Comparison of ENCODE assay signal across 1 cellular context in the genomic region with DNA sequence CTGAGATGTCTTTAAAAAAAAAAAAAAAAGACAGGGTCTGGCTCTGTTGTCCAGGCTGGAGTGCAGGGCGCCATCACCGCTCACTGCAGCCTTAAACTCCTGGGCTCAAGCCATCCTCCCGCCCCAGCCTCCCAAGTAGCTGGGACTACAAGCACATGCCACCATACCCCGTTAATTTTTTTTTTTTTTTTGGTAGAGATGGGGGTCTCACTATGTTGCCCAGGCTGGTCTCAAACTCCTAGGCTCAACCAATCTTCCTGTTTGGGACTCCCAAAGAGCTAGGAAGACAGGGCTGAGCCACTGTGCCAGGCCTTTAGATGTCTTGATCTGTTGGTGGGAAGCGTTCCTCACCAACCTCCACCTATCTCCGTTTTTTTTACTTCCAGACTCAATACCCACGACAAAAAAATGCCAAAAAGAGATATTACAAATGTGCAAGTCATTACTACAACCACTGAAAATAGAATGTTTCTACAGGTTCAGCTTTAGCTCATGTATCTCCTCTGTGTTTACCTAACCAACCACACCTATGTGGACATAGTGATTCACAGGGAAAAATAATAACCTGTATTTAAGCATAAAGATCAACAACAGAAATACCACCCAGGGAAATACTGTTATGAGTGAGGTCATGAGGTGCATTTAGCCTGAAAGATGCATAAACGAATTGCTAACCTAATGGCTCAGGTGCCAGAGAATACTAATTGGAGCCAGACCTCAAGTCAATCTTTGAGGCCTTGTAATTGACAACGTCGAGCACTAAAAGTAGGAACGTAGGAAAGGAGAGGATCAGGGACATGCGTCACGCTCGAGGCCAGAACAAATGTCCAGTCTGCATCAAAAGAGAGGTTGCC.
TF ChIP-seq lines count a peak whose summit lies in the region.

No MANE protein-coding gene starts in this region.

TF ChIP-seq in HepG2, 621 proteins besides CTCF, POLR2A, EP300 and RAD21 (continued from another document and continues in another):
- TF ChIP-seq NFE2L1 (CRISPR knock-in tag; IDR thresholded peaks at IDR 0.05; ENCODE audit: borderline replicate concordance) (no peak), HOMEZ (CRISPR knock-in tag; IDR thresholded peaks at IDR 0.05; ENCODE audit: low read depth) (peak; percentile 73), RFXAP (CRISPR knock-in tag; IDR thresholded peaks at IDR 0.05; ENCODE audit: borderline replicate concordance) (no peak), ZFP90 (CRISPR knock-in tag; IDR thresholded peaks at IDR 0.05; ENCODE audit: borderline replicate concordance) (no peak), GPBP1L1 (CRISPR knock-in tag; IDR thresholded peaks at IDR 0.05) (no peak), MTA3 (CRISPR knock-in tag; IDR thresholded peaks at IDR 0.05) (no peak), MAFG (CRISPR knock-in tag; IDR thresholded peaks at IDR 0.05) (no peak), ZBTB43 (CRISPR knock-in tag; conservative IDR thresholded peaks at IDR 0.05) (0 out of 2 replicates have a peak, but pooled peaks have one; percentile 47), ZBTB20 (CRISPR knock-in tag; IDR thresholded peaks at IDR 0.05; ENCODE audit: borderline replicate concordance, low read depth) (peak; percentile 70; the same call in 1 of the 2 replicates), ZNF629 (CRISPR knock-in tag; conservative IDR thresholded peaks at IDR 0.05) (no peak), NFYB (CRISPR knock-in tag; IDR thresholded peaks at IDR 0.05) (no peak), SP2 (CRISPR knock-in tag; IDR thresholded peaks at IDR 0.05) (no peak), ATF7-NPFF (CRISPR knock-in tag; IDR thresholded peaks at IDR 0.05; ENCODE audit: low read depth) (0 out of 2 replicates have a peak, but pooled peaks have one; percentile 59), FOXO1 (CRISPR knock-in tag; IDR thresholded peaks at IDR 0.05) (peak; percentile 76; the same call in 1 of the 2 replicates), RARG (CRISPR knock-in tag; IDR thresholded peaks at IDR 0.05; ENCODE audit: low read depth) (no peak), ZNF616 (CRISPR knock-in tag; IDR thresholded peaks at IDR 0.05; ENCODE audit: low read depth) (no peak), ZNF143 (CRISPR knock-in tag; IDR thresholded peaks at IDR 0.05) (no peak), TRIM22 (IDR thresholded peaks at IDR 0.05) (no peak), HCFC1 (IDR thresholded peaks at IDR 0.05; ENCODE audit: low read depth, low read length) (no peak), IKZF4 (CRISPR knock-in tag; IDR thresholded peaks at IDR 0.05; ENCODE audit: borderline replicate concordance, low read depth, not compliant biosample characterization) (no peak), RCOR2 (CRISPR knock-in tag; IDR thresholded peaks at IDR 0.05) (peak; percentile 84), ATF1 (CRISPR knock-in tag; IDR thresholded peaks at IDR 0.05) (peak; percentile 72; the same call in 1 of the 2 replicates), TFE3 (CRISPR knock-in tag; IDR thresholded peaks at IDR 0.05) (peak; percentile 82), HNRNPUL1 (IDR thresholded peaks at IDR 0.05; ENCODE audit: low read depth, low read length) (no peak), RFX5 (IDR thresholded peaks at IDR 0.05; ENCODE audit: low read depth, low read length) (peak; percentile 20; the same call in 1 of the 2 replicates), ZNF564 (CRISPR knock-in tag; IDR thresholded peaks at IDR 0.05) (no peak), NPAS2 (CRISPR knock-in tag; IDR thresholded peaks at IDR 0.05; ENCODE audit: borderline replicate concordance) (no peak), MAFK (conservative IDR thresholded peaks at IDR 0.05 in 1 of 2, IDR thresholded peaks at IDR 0.05 in 1 of 2; ENCODE audit: low read length in 2 of 2) (peak; percentile 15 to 74; a peak in 1 of 4 replicates), RBFOX2 (IDR thresholded peaks at IDR 0.05; ENCODE audit: low read depth, low read length) (no peak)
- TF ChIP-seq, protein P1, sequence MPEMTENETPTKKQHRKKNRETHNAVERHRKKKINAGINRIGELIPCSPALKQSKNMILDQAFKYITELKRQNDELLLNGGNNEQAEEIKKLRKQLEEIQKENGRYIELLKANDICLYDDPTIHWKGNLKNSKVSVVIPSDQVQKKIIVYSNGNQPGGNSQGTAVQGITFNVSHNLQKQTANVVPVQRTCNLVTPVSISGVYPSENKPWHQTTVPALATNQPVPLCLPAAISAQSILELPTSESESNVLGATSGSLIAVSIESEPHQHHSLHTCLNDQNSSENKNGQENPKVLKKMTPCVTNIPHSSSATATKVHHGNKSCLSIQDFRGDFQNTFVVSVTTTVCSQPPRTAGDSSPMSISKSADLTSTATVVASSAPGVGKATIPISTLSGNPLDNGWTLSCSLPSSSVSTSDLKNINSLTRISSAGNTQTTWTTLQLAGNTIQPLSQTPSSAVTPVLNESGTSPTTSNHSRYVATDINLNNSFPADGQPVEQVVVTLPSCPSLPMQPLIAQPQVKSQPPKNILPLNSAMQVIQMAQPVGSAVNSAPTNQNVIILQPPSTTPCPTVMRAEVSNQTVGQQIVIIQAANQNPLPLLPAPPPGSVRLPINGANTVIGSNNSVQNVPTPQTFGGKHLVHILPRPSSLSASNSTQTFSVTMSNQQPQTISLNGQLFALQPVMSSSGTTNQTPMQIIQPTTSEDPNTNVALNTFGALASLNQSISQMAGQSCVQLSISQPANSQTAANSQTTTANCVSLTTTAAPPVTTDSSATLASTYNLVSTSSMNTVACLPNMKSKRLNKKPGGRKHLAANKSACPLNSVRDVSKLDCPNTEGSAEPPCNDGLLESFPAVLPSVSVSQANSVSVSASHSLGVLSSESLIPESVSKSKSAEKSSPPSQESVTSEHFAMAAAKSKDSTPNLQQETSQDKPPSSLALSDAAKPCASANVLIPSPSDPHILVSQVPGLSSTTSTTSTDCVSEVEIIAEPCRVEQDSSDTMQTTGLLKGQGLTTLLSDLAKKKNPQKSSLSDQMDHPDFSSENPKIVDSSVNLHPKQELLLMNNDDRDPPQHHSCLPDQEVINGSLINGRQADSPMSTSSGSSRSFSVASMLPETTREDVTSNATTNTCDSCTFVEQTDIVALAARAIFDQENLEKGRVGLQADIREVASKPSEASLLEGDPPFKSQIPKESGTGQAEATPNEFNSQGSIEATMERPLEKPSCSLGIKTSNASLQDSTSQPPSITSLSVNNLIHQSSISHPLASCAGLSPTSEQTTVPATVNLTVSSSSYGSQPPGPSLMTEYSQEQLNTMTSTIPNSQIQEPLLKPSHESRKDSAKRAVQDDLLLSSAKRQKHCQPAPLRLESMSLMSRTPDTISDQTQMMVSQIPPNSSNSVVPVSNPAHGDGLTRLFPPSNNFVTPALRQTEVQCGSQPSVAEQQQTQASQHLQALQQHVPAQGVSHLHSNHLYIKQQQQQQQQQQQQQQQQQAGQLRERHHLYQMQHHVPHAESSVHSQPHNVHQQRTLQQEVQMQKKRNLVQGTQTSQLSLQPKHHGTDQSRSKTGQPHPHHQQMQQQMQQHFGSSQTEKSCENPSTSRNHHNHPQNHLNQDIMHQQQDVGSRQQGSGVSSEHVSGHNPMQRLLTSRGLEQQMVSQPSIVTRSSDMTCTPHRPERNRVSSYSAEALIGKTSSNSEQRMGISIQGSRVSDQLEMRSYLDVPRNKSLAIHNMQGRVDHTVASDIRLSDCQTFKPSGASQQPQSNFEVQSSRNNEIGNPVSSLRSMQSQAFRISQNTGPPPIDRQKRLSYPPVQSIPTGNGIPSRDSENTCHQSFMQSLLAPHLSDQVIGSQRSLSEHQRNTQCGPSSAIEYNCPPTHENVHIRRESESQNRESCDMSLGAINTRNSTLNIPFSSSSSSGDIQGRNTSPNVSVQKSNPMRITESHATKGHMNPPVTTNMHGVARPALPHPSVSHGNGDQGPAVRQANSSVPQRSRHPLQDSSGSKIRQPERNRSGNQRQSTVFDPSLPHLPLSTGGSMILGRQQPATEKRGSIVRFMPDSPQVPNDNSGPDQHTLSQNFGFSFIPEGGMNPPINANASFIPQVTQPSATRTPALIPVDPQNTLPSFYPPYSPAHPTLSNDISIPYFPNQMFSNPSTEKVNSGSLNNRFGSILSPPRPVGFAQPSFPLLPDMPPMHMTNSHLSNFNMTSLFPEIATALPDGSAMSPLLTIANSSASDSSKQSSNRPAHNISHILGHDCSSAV (CRISPR knock-in tag; IDR thresholded peaks at IDR 0.05; ENCODE audit: borderline replicate concordance): no peak
- TF ChIP-seq, protein P2, sequence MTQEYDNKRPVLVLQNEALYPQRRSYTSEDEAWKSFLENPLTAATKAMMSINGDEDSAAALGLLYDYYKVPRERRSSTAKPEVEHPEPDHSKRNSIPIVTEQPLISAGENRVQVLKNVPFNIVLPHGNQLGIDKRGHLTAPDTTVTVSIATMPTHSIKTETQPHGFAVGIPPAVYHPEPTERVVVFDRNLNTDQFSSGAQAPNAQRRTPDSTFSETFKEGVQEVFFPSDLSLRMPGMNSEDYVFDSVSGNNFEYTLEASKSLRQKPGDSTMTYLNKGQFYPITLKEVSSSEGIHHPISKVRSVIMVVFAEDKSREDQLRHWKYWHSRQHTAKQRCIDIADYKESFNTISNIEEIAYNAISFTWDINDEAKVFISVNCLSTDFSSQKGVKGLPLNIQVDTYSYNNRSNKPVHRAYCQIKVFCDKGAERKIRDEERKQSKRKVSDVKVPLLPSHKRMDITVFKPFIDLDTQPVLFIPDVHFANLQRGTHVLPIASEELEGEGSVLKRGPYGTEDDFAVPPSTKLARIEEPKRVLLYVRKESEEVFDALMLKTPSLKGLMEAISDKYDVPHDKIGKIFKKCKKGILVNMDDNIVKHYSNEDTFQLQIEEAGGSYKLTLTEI (CRISPR knock-in tag; conservative IDR thresholded peaks at IDR 0.05): no peak
- TF ChIP-seq, protein P3, sequence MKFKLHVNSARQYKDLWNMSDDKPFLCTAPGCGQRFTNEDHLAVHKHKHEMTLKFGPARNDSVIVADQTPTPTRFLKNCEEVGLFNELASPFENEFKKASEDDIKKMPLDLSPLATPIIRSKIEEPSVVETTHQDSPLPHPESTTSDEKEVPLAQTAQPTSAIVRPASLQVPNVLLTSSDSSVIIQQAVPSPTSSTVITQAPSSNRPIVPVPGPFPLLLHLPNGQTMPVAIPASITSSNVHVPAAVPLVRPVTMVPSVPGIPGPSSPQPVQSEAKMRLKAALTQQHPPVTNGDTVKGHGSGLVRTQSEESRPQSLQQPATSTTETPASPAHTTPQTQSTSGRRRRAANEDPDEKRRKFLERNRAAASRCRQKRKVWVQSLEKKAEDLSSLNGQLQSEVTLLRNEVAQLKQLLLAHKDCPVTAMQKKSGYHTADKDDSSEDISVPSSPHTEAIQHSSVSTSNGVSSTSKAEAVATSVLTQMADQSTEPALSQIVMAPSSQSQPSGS (CRISPR knock-in tag; IDR thresholded peaks at IDR 0.05): peak; percentile 69; the same call in 1 of the 2 replicates
- TF ChIP-seq, protein P4, sequence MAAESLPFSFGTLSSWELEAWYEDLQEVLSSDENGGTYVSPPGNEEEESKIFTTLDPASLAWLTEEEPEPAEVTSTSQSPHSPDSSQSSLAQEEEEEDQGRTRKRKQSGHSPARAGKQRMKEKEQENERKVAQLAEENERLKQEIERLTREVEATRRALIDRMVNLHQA (CRISPR knock-in tag; IDR thresholded peaks at IDR 0.05): no peak; the same call in 1 of the 2 replicates
